Comparison of ENCODE assay signal across 15 cellular contexts in the genomic region with DNA sequence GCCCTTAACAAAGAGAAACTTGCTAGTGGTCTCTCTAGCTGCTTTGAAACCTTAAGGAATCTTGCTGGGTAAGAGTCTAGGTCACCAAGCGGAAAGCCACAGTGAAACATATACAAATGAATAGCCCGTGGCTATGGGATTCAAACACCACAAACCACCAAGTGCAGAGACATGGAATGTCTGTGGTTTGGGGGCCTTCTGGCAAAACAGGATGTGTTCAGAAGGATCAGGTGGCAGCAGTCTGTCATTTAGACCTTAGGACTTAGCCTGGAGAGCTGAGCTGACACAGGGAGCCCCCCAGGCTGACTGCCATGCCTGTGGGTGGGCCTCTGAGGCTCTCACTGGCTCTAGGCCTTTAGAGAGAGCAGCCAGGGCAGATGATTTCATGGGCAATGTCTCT.
A peak's percentile ranks its signal among the peaks of the same experiment; 100 is the strongest.
DNase-seq lines count a peak whose midpoint lies in the region; ATAC-seq, FAIRE-seq and TF ChIP-seq lines count a peak whose summit lies in the region.
"Had no signal": no experiment of that assay in that cellular context is flagged by ENCODE, and none has a peak within 500 bp of the region (broad histone marks: within the 10 kb centered on the region; RNA-seq: fewer than 3 reads in every experiment).

No MANE protein-coding gene starts in this region.

- no peak for TF ChIP-seq CTCF in 22Rv1 (IDR thresholded peaks at IDR 0.05)
- no peak for TF ChIP-seq CTCF in heart left ventricle (IDR thresholded peaks at IDR 0.05)

- H3K27ac ChIP-seq in 22Rv1 (peak overlapping the region; percentile 49; the same call in 1 of the 2 replicates), heart left ventricle (no peak overlapping the region)
- H3K27ac ChIP-seq: lower lobe of right lung had no signal

- H3K27ac Mint-ChIP-seq in stimulated activated naive B cell treated with anti-CD40 and anti-IgM and Interleukin-4, amounts not matched to agents 10 μg/mL and 1 μg/mL and 100 μg/mL, for 72 hours: no peak overlapping the region
- H3K27ac Mint-ChIP-seq: activated naive CD4-positive, alpha-beta T cell treated with anti-CD3 and anti-CD28 coated beads for 36 hours; B cell had no signal

- H3K9me3 Mint-ChIP-seq in stimulated activated naive B cell treated with anti-CD40 and anti-IgM and Interleukin-4, amounts not matched to agents 10 μg/mL and 1 μg/mL and 100 μg/mL, for 72 hours: no peaks in the 10 kb centered on the region
- H3K9me3 Mint-ChIP-seq: activated naive CD4-positive, alpha-beta T cell treated with anti-CD3 and anti-CD28 coated beads for 36 hours had no signal

- no peak overlapping the region for H3K9ac ChIP-seq in NT2/D1 (ENCODE audit: insufficient read length, low read depth)

- H3K4me3 ChIP-seq in NT2/D1 (ENCODE audit: insufficient read length, low read depth): no peak overlapping the region
- no peak overlapping the region for H3K4me3 ChIP-seq in heart left ventricle
- H3K4me3 ChIP-seq: lower lobe of right lung, skin epidermis had no signal

- H3K4me1 ChIP-seq in NT2/D1 (ENCODE audit: insufficient read depth, insufficient read length): peaks cover 6% of the 10 kb centered on the region
- H3K4me1 ChIP-seq in heart left ventricle: no peaks in the 10 kb centered on the region
- H3K4me1 ChIP-seq: lower lobe of right lung had no signal

- H3K27me3 Mint-ChIP-seq in stimulated activated naive B cell treated with anti-CD40 and anti-IgM and Interleukin-4, amounts not matched to agents 10 μg/mL and 1 μg/mL and 100 μg/mL, for 72 hours: no peaks in the 10 kb centered on the region
- H3K27me3 Mint-ChIP-seq: B cell had no signal

- no peak for TF ChIP-seq POLR2A in heart left ventricle (IDR thresholded peaks at IDR 0.05)

- no peaks in the 10 kb centered on the region for H3K9me3 ChIP-seq in NT2/D1 (ENCODE audit: insufficient read depth, low read length)
- H3K9me3 ChIP-seq in heart left ventricle: no peaks in the 10 kb centered on the region
- H3K9me3 ChIP-seq: lower lobe of right lung had no signal

- H3K36me3 ChIP-seq in NT2/D1 (ENCODE audit: insufficient read depth, insufficient read length, low read length): no peaks in the 10 kb centered on the region
- no peaks in the 10 kb centered on the region for H3K36me3 ChIP-seq in heart left ventricle
- H3K36me3 ChIP-seq: lower lobe of right lung had no signal

- FAIRE-seq in GM19239 (lab: Jason Lieb, UNC): peak; percentile 64

- H3K4me3 Mint-ChIP-seq in stimulated activated naive B cell treated with anti-CD40 and anti-IgM and Interleukin-4, amounts not matched to agents 10 μg/mL and 1 μg/mL and 100 μg/mL, for 72 hours: no peak overlapping the region
- H3K4me3 Mint-ChIP-seq: activated naive CD4-positive, alpha-beta T cell treated with anti-CD3 and anti-CD28 coated beads for 36 hours; B cell had no signal

- DNase-seq in GM19239 (ENCODE audit: insufficient read length, low spot score) (no peak), NT2/D1 (ENCODE audit: low read depth, low spot score) (peak; percentile 54), fibroblast of peridontal ligament (ENCODE audit: extremely low read depth) (peak; percentile 86), pons (ENCODE audit: low spot score) (no peak), heart left ventricle (no peak)
- DNase-seq in stimulated activated naive B cell treated with anti-CD40 and anti-IgM and Interleukin-4, amounts not matched to agents 10 μg/mL and 1 μg/mL and 100 μg/mL, for 72 hours: no peak
- DNase-seq: activated CD4-positive, CD25-positive, alpha-beta regulatory T cell; activated naive CD4-positive, alpha-beta T cell treated with anti-CD3 and anti-CD28 coated beads for 36 hours; GOT3; lower lobe of right lung; stimulated activated naive CD4-positive, alpha-beta T cell had no signal

- ATAC-seq in HG03571 (IDR thresholded peaks at IDR 0.05; ENCODE audit: unreplicated experiment) (no peak), heart left ventricle (no peak)
- ATAC-seq in stimulated activated naive B cell treated with anti-CD40 and anti-IgM and Interleukin-4, amounts not matched to agents 10 μg/mL and 1 μg/mL and 100 μg/mL, for 72 hours (replicated peaks): no peak
- ATAC-seq: lower lobe of right lung had no signal

- H3K36me3 Mint-ChIP-seq in stimulated activated naive B cell treated with anti-CD40 and anti-IgM and Interleukin-4, amounts not matched to agents 10 μg/mL and 1 μg/mL and 100 μg/mL, for 72 hours: no peaks in the 10 kb centered on the region

- H3K4me1 Mint-ChIP-seq in stimulated activated naive B cell treated with anti-CD40 and anti-IgM and Interleukin-4, amounts not matched to agents 10 μg/mL and 1 μg/mL and 100 μg/mL, for 72 hours: no peaks in the 10 kb centered on the region

- H3K27me3 ChIP-seq in NT2/D1 (ENCODE audit: insufficient read depth, insufficient read length) (no peaks in the 10 kb centered on the region), heart left ventricle (no peaks in the 10 kb centered on the region)

- intact Hi-C loops in heart left ventricle (cut with DNase I): no loop called here

- WGBS in heart left ventricle, 4 donors: 91 to 96% (median 92%) methylated on average over 2 of the region's 2 CpGs

Comparison
In these comparisons a context has a peak if more than half of its experiments do, and no peak if none do; other contexts are left out.
1. DNase-seq: peak in NT2/D1 (single experiment) and fibroblast of peridontal ligament (single experiment); none in GM19239 (single experiment), pons (single experiment), stimulated activated naive B cell treated with anti-CD40 and anti-IgM and Interleukin-4, amounts not matched to agents 10 μg/mL and 1 μg/mL and 100 μg/mL, for 72 hours (single experiment) and heart left ventricle (0 of 5).